15 cellular contexts compared by ENCODE assay signal in genomic region chr5:141517902-141518610, GRCh38. TPM values are rescaled to one million over a fixed set of nuclear protein-coding genes. Genes with fewer than 3 reads are reported as not detected.
DNase-seq lines count a peak whose midpoint lies in the region; ATAC-seq, FAIRE-seq and TF ChIP-seq lines count a peak whose summit lies in the region.
"Had no signal": no experiment of that assay in that cellular context is flagged by ENCODE, and none has a peak within 500 bp of the region (broad histone marks: within the 10 kb centered on the region; RNA-seq: fewer than 3 reads in every experiment).

No MANE protein-coding gene starts in this region.

- TF ChIP-seq POLR2A in HepG2 (IDR thresholded peaks at IDR 0.05; ENCODE audit: insufficient read depth in 1 of 2, low read depth in 2 of 2, low read length in 2 of 2) = no peak
- no peak for TF ChIP-seq POLR2A in GM18505 (IDR thresholded peaks at IDR 0.05; ENCODE audit: borderline replicate concordance, extremely low read depth, insufficient read depth, insufficient read length)

- H3K36me3 ChIP-seq in liver (ENCODE audit: control insufficient read depth in 4 of 4, insufficient read depth in 3 of 4, low read depth in 1 of 4, low read length in 3 of 4) = peaks cover 17 to 59% (median 52%) of the 10 kb centered on the region in 4 donors
- H3K36me3 ChIP-seq in HepG2 (replicated peaks in 1 of 2; ENCODE audit: control insufficient read depth in 1 of 2, insufficient read depth in 2 of 2, low read length in 2 of 2) = peaks cover 18 to 77% of the 10 kb centered on the region in 2 experiments
- H3K36me3 ChIP-seq: uterus had no signal

- H3K9ac ChIP-seq in liver (ENCODE audit: low read depth in 1 of 2, low read length in 2 of 2) = no peak overlapping the region
- H3K9ac ChIP-seq in HepG2 (ENCODE audit: insufficient read depth, low read depth, low read length) = no peak overlapping the region

- in situ Hi-C loops in HepG2 (cut with HindIII; ENCODE audit: extremely low pct_ligation_motif_present, low pct_unique_long_range_greater_than_20kb) = no loop called here

- H3K79me2 ChIP-seq in HepG2 (ENCODE audit: insufficient read depth, low read length) = no peaks in the 10 kb centered on the region

- H3K4me3 ChIP-seq in liver (ENCODE audit: low read depth in 1 of 3, low read length in 3 of 3) = no peak overlapping the region
- H3K4me3 ChIP-seq in HepG2 (replicated peaks in 1 of 3; ENCODE audit: insufficient read depth in 1 of 3, low read depth in 2 of 3, low read length in 3 of 3) = no peak overlapping the region
- H3K4me3 ChIP-seq in dorsolateral prefrontal cortex = no peak overlapping the region
- H3K4me3 ChIP-seq: uterus had no signal

- no peak overlapping the region for H3K4me2 ChIP-seq in HepG2 (ENCODE audit: low read depth, low read length)

- H4K20me1 ChIP-seq in HepG2 (ENCODE audit: insufficient read depth, low read length) = no peaks in the 10 kb centered on the region

- no TSS peak for BruUV-seq in HepG2 (replicated peaks; lab: Mats Ljungman, UMichigan)

- CTCF ChIA-PET in HepG2 (lab: Yijun Ruan, JAX; ENCODE audit: low intra/inter-chr PET ratio, low total read pairs) = no interaction called here

- DNase-seq in HepG2 (ENCODE audit: low spot score) (no peak), dorsolateral prefrontal cortex (no peak), myocyte (ENCODE audit: low read depth) (peak; percentile 97), superior temporal gyrus (ENCODE audit: extremely low spot score) (no peak)
- DNase-seq in activated naive CD4-positive, alpha-beta T cell treated with anti-CD3 and anti-CD28 coated beads, Interleukin-2, amount 50 U/mL, for 16 hours = no peak
- DNase-seq: DMS79, naive B cell, NCI-H1694, SIG-M5, uterus had no signal

- H3K4me1 ChIP-seq in liver (ENCODE audit: control insufficient read depth in 4 of 4, insufficient read depth in 4 of 4, low read length in 3 of 4) (peaks cover 3 to 13% (median 6%) of the 10 kb centered on the region in 4 donors), HepG2 (ENCODE audit: insufficient read depth, low read length) (peaks cover 11% of the 10 kb centered on the region; the same call in 1 of the 2 replicates)

- H3K27me3 ChIP-seq in liver (ENCODE audit: control insufficient read depth in 4 of 4, insufficient read depth in 4 of 4, low read length in 3 of 4) (no peaks in the 10 kb centered on the region), HepG2 (ENCODE audit: control insufficient read depth in 1 of 2, insufficient read depth in 2 of 2, low read length in 2 of 2) (no peaks in the 10 kb centered on the region), dorsolateral prefrontal cortex (peaks cover 0 to 20% (median 0%) of the 10 kb centered on the region in 45 donors)
- H3K27me3 ChIP-seq: uterus had no signal

- H3K9me3 ChIP-seq in liver (ENCODE audit: control insufficient read depth in 4 of 4, low read length in 3 of 4) (no peaks in the 10 kb centered on the region), HepG2 (ENCODE audit: low read length) (no peaks in the 10 kb centered on the region)
- H3K9me3 ChIP-seq: uterus had no signal

- TF ChIP-seq RAD21 in liver (IDR thresholded peaks at IDR 0.05) (no peak), HepG2 (CRISPR knock-in tag; IDR thresholded peaks at IDR 0.05) (no peak)

- intact Hi-C loops in HepG2 (cut with micrococcal nuclease; ENCODE audit: unreplicated experiment) (no loop called here), dorsolateral prefrontal cortex (cut with DNase I) (no loop called here)

- POLR2A ChIA-PET in HepG2 (lab: Yijun Ruan, JAX) = no interaction called here

- WGBS in liver = 85% methylated on average over 11 of the region's 11 CpGs
- 96% methylated on average over 11 of the region's 11 CpGs for WGBS in HepG2 (ENCODE audit: low lambda C conversion rate)

- peak overlapping the region; percentile 4 to 20 for H3K27ac ChIP-seq in liver (ENCODE audit: low read depth in 1 of 2, low read length in 2 of 2)
- H3K27ac ChIP-seq in HepG2 (ENCODE audit: extremely low read length, insufficient read depth, low read length) = no peak overlapping the region
- peak overlapping the region in 33 of 59 donors; percentile 13 to 99 (median 65) for H3K27ac ChIP-seq in dorsolateral prefrontal cortex

- no peak overlapping the region for H2AFZ ChIP-seq in HepG2 (ENCODE audit: low read length)

- no peak for FAIRE-seq in HepG2 (lab: Jason Lieb, UNC)
- FAIRE-seq: endothelial cell of umbilical vein had no signal

- ATAC-seq in HepG2 (no peak), GM18505 (IDR thresholded peaks at IDR 0.05; ENCODE audit: unreplicated experiment) (no peak), GM19452 (IDR thresholded peaks at IDR 0.05; ENCODE audit: unreplicated experiment) (no peak)

- TF ChIP-seq CTCF in liver (IDR thresholded peaks at IDR 0.05; ENCODE audit: low read depth, low read length, missing input control) (no peak), HepG2 (CRISPR knock-in tag; IDR thresholded peaks at IDR 0.05) (no peak), dorsolateral prefrontal cortex (IDR thresholded peaks at IDR 0.05 in 54 of 56, conservative IDR thresholded peaks at IDR 0.05 in 2 of 56; ENCODE audit: low read depth in 1 of 56, partially characterized antibody in 56 of 56) (no peak)

- TF ChIP-seq EP300 in HepG2 (IDR thresholded peaks at IDR 0.05; ENCODE audit: low read depth in 2 of 2, low read length in 2 of 2) (no peak), HepG2 (CRISPR knock-in tag; IDR thresholded peaks at IDR 0.05; ENCODE audit: borderline replicate concordance) (no peak)

RNA-seq across cellular contexts. Expression of gene PCDHGC5, which starts 29.2 kb away (rescaled TPM):
- total RNA-seq in liver = 1 to 10 TPM in 1 of 2 donors, under 1 TPM in 1; 0.19 to 1.1 TPM
- polyA plus RNA-seq in liver = under 1 TPM in 1 of 2 donors, not detected in 1; 0.02 TPM
- total RNA-seq in HepG2 (2016; rRNA removed; fragmentation: Illumina TruSeq; extraction: Trizol) = not detected in 2 replicates
- not detected in 2 replicates for total RNA-seq in HepG2 (2016; cell fraction: cytosol; rRNA removed; fragmentation: Illumina TruSeq; extraction: Trizol; ENCODE audit: low read depth)
- total RNA-seq in HepG2 (2016; cell fraction: insoluble cytoplasmic fraction; rRNA removed; fragmentation: Illumina TruSeq; extraction: Trizol) = 0.06 TPM in 1 of 2 replicates, not detected in the other
- not detected in 2 replicates for total RNA-seq in HepG2 (2016; cell fraction: membrane; rRNA removed; fragmentation: Illumina TruSeq; extraction: Trizol)
- 0.13 TPM in 1 of 2 replicates, not detected in the other for total RNA-seq in HepG2 (2016; cell fraction: nucleus; rRNA removed; fragmentation: Illumina TruSeq; extraction: Trizol)
- polyA plus RNA-seq in HepG2 (2011; rRNA removed) = 0.03 TPM in 1 of 2 replicates, not detected in the other
- polyA plus RNA-seq in HepG2 (2011; cell fraction: cytosol; rRNA removed) = not detected in 2 replicates
- 0.21 and 0.23 TPM in 2 replicates for polyA plus RNA-seq in HepG2 (2011; cell fraction: nucleus; rRNA removed)
- polyA plus RNA-seq in HepG2 (2012) = not detected in 2 replicates
- polyA plus RNA-seq in HepG2 (2016; cell fraction: cytosol; fragmentation: Illumina TruSeq; extraction: Trizol; ENCODE audit: low read depth) = not detected in 2 replicates
- not detected in 2 replicates for polyA plus RNA-seq in HepG2 (2016; cell fraction: insoluble cytoplasmic fraction; fragmentation: Illumina TruSeq; extraction: Trizol; ENCODE audit: low read depth)
- polyA plus RNA-seq in HepG2 (2016; cell fraction: membrane; fragmentation: Illumina TruSeq; extraction: Trizol; ENCODE audit: low read depth) = not detected in 2 replicates
- polyA plus RNA-seq in HepG2 (2016; cell fraction: nucleus; fragmentation: Illumina TruSeq; extraction: Trizol; ENCODE audit: insufficient read depth, low read depth) = 0.25 TPM in 1 of 2 replicates, not detected in the other
- 0.74 TPM in 1 of 2 replicates, not detected in the other for polyA minus RNA-seq in HepG2 (2011; rRNA and poly(A)+ RNA removed; ENCODE audit: low replicate concordance)
- polyA minus RNA-seq in HepG2 (2011; cell fraction: cytosol; rRNA and poly(A)+ RNA removed) = not detected in 2 replicates
- polyA minus RNA-seq in HepG2 (2011; cell fraction: nucleus; rRNA and poly(A)+ RNA removed) = 0.37 and 0.39 TPM in 2 replicates
- 10 to 100 TPM; 21.8 to 82.1 (median 50.7) TPM for total RNA-seq in dorsolateral prefrontal cortex
- total RNA-seq in myocyte = 2.0 and 2.6 TPM in 2 replicates
- polyA plus RNA-seq in myocyte (2012) = 2.8 TPM
- polyA plus RNA-seq: IgD-negative memory B cell had no signal

RNA-seq across cellular contexts. Expression of gene PCDHGC4, which starts 33.2 kb away (rescaled TPM):
- total RNA-seq in liver = 1 to 10 TPM in 1 of 2 donors, under 1 TPM in 1; 0.33 to 1.4 TPM
- not detected for polyA plus RNA-seq in liver
- total RNA-seq in HepG2 (2016; rRNA removed; fragmentation: Illumina TruSeq; extraction: Trizol) = 0.07 TPM in 1 of 2 replicates, not detected in the other
- total RNA-seq in HepG2 (2016; cell fraction: cytosol; rRNA removed; fragmentation: Illumina TruSeq; extraction: Trizol; ENCODE audit: low read depth) = not detected in 2 replicates
- total RNA-seq in HepG2 (2016; cell fraction: insoluble cytoplasmic fraction; rRNA removed; fragmentation: Illumina TruSeq; extraction: Trizol) = 0.11 TPM in 1 of 2 replicates, not detected in the other
- not detected in 2 replicates for total RNA-seq in HepG2 (2016; cell fraction: membrane; rRNA removed; fragmentation: Illumina TruSeq; extraction: Trizol)
- 0.44 and 0.47 TPM in 2 replicates for total RNA-seq in HepG2 (2016; cell fraction: nucleus; rRNA removed; fragmentation: Illumina TruSeq; extraction: Trizol)
- polyA plus RNA-seq in HepG2 (2011; rRNA removed) = 0.10 TPM in 1 of 2 replicates, not detected in the other
- polyA plus RNA-seq in HepG2 (2011; cell fraction: cytosol; rRNA removed) = not detected in 2 replicates
- 0.07 and 0.11 TPM in 2 replicates for polyA plus RNA-seq in HepG2 (2011; cell fraction: nucleus; rRNA removed)
- polyA plus RNA-seq in HepG2 (2012) = not detected in 2 replicates
- not detected in 2 replicates for polyA plus RNA-seq in HepG2 (2016; cell fraction: cytosol; fragmentation: Illumina TruSeq; extraction: Trizol; ENCODE audit: low read depth)
- polyA plus RNA-seq in HepG2 (2016; cell fraction: insoluble cytoplasmic fraction; fragmentation: Illumina TruSeq; extraction: Trizol; ENCODE audit: low read depth) = not detected in 2 replicates
- polyA plus RNA-seq in HepG2 (2016; cell fraction: membrane; fragmentation: Illumina TruSeq; extraction: Trizol; ENCODE audit: low read depth) = not detected in 2 replicates
- not detected in 2 replicates for polyA plus RNA-seq in HepG2 (2016; cell fraction: nucleus; fragmentation: Illumina TruSeq; extraction: Trizol; ENCODE audit: insufficient read depth, low read depth)
- polyA minus RNA-seq in HepG2 (2011; rRNA and poly(A)+ RNA removed; ENCODE audit: low replicate concordance) = 0.21 and 0.34 TPM in 2 replicates
- polyA minus RNA-seq in HepG2 (2011; cell fraction: cytosol; rRNA and poly(A)+ RNA removed) = not detected in 2 replicates
- polyA minus RNA-seq in HepG2 (2011; cell fraction: nucleus; rRNA and poly(A)+ RNA removed) = 0.39 and 0.99 TPM in 2 replicates
- total RNA-seq in dorsolateral prefrontal cortex = 10 to 100 TPM in 118 of 120 experiments, 1 to 10 TPM in 2; 9.0 to 35.3 (median 19.4) TPM
- 2.0 and 3.6 TPM in 2 replicates for total RNA-seq in myocyte
- 0.82 TPM for polyA plus RNA-seq in myocyte (2012)
- polyA plus RNA-seq: IgD-negative memory B cell had no signal

RNA-seq across cellular contexts. Expression of gene PCDHGC3, which starts 42.3 kb away (rescaled TPM):
- total RNA-seq in liver = 1 to 10 TPM; 3.7 to 5.7 TPM
- 10 to 100 TPM in 1 of 2 donors, 1 to 10 TPM in 1; 6.8 to 11.0 TPM for polyA plus RNA-seq in liver
- total RNA-seq in HepG2 (2016; rRNA removed; fragmentation: Illumina TruSeq; extraction: Trizol) = 0.20 and 0.21 TPM in 2 replicates
- total RNA-seq in HepG2 (2016; cell fraction: cytosol; rRNA removed; fragmentation: Illumina TruSeq; extraction: Trizol; ENCODE audit: low read depth) = not detected in 2 replicates
- total RNA-seq in HepG2 (2016; cell fraction: insoluble cytoplasmic fraction; rRNA removed; fragmentation: Illumina TruSeq; extraction: Trizol) = 0.15 and 0.80 TPM in 2 replicates
- 0.22 and 0.34 TPM in 2 replicates for total RNA-seq in HepG2 (2016; cell fraction: membrane; rRNA removed; fragmentation: Illumina TruSeq; extraction: Trizol)
- 0.63 and 0.87 TPM in 2 replicates for total RNA-seq in HepG2 (2016; cell fraction: nucleus; rRNA removed; fragmentation: Illumina TruSeq; extraction: Trizol)
- 0.20 and 0.30 TPM in 2 replicates for polyA plus RNA-seq in HepG2 (2011; rRNA removed)
- polyA plus RNA-seq in HepG2 (2011; cell fraction: cytosol; rRNA removed) = 0.11 and 0.19 TPM in 2 replicates
- 0.21 and 0.23 TPM in 2 replicates for polyA plus RNA-seq in HepG2 (2011; cell fraction: nucleus; rRNA removed)
- polyA plus RNA-seq in HepG2 (2012) = 0.11 and 0.71 TPM in 2 replicates
- 0.09 and 0.20 TPM in 2 replicates for polyA plus RNA-seq in HepG2 (2016; cell fraction: cytosol; fragmentation: Illumina TruSeq; extraction: Trizol; ENCODE audit: low read depth)
- 0.51 and 0.79 TPM in 2 replicates for polyA plus RNA-seq in HepG2 (2016; cell fraction: insoluble cytoplasmic fraction; fragmentation: Illumina TruSeq; extraction: Trizol; ENCODE audit: low read depth)
- 0.39 and 0.57 TPM in 2 replicates for polyA plus RNA-seq in HepG2 (2016; cell fraction: membrane; fragmentation: Illumina TruSeq; extraction: Trizol; ENCODE audit: low read depth)
- polyA plus RNA-seq in HepG2 (2016; cell fraction: nucleus; fragmentation: Illumina TruSeq; extraction: Trizol; ENCODE audit: insufficient read depth, low read depth) = 3.5 and 4.2 TPM in 2 replicates
- polyA minus RNA-seq in HepG2 (2011; rRNA and poly(A)+ RNA removed; ENCODE audit: low replicate concordance) = 0.24 TPM in 1 of 2 replicates, not detected in the other
- 0.20 TPM in 1 of 2 replicates, not detected in the other for polyA minus RNA-seq in HepG2 (2011; cell fraction: cytosol; rRNA and poly(A)+ RNA removed)
- polyA minus RNA-seq in HepG2 (2011; cell fraction: nucleus; rRNA and poly(A)+ RNA removed) = 0.77 and 0.87 TPM in 2 replicates
- 100 to 1,000 TPM in 119 of 120 experiments, 10 to 100 TPM in 1; 96.7 to 415 (median 161) TPM for total RNA-seq in dorsolateral prefrontal cortex
- 137 and 170 TPM in 2 replicates for total RNA-seq in myocyte
- polyA plus RNA-seq in myocyte (2012) = 95.7 TPM

Comparison
In these comparisons a context has a peak if more than half of its experiments do, and no peak if none do; other contexts are left out.
1. RNA of gene PCDHGC3, which starts 42.3 kb away (total RNA-seq): 137 to 170 TPM in myocyte and 96.7 to 415 TPM in dorsolateral prefrontal cortex; 3.7 to 5.7 TPM in liver and 0.15 to 0.87 TPM in HepG2; every median in the first group is over 10 times any median in the second.